In the genomic region with DNA sequence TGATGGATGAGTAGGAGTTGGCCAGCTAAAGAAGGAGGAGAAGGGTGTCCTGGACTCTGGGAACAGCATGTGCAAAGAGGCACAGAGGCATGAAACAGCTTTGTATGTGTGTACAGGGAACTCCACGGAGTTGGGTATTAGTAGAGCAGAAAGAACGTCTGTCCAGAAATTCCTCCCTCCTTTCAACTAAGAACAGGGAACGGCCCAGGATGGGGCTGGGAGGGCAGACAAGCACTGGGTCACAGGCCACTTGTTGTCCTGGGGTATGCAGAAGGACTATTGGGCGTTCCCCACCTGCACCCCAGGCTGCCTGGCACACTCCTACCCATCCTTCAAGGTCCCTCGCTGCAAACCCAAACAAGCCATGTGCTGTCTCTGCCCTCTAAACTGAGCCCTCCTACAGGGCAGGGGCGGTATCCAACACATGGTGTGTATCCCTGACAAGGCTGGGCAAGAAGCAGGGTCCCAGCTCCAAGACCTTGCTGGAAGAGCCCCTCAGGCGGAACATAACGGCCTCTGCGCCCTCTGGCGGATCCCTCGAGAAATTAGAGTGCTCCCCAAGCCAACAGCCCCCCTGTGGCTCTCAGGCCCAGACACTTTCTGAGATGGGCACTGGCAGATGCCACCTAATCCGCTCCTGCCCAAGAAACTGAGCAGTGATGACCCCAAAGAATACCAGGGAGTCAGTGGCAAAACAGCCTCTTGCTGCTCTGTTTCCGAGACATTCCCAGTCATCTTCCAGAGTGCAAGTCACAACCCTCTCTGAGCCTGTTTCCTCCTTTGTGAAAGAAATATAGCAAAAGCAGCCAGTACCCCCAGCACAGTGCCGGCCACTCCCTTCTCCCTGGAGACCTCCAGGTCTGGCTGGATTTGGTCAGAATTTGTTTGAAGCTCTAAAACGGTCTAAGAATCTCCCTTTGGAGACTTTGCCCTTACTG, we compare ENCODE assay signal across 1 cellular context.
TF ChIP-seq lines count a peak whose summit lies in the region.

No MANE protein-coding gene starts in this region.

TF ChIP-seq in IMR-90, 13 proteins besides CTCF, POLR2A, EP300 and RAD21:
- no peak for TF ChIP-seq BHLHE40 (IDR thresholded peaks at IDR 0.05; ENCODE audit: low read depth, low read length)
- TF ChIP-seq MAFK (IDR thresholded peaks at IDR 0.05; ENCODE audit: low read depth, low read length): no peak
- no peak for TF ChIP-seq FOS (IDR thresholded peaks at IDR 0.05; ENCODE audit: low read depth, low read length)
- TF ChIP-seq NFE2L2 (IDR thresholded peaks at IDR 0.05; ENCODE audit: low read depth, low read length): no peak
- no peak for TF ChIP-seq CHD1 (IDR thresholded peaks at IDR 0.05; ENCODE audit: low read depth, low read length)
- no peak for TF ChIP-seq MXI1 (IDR thresholded peaks at IDR 0.05; ENCODE audit: borderline replicate concordance, low read depth, low read length)
- TF ChIP-seq, protein P1, sequence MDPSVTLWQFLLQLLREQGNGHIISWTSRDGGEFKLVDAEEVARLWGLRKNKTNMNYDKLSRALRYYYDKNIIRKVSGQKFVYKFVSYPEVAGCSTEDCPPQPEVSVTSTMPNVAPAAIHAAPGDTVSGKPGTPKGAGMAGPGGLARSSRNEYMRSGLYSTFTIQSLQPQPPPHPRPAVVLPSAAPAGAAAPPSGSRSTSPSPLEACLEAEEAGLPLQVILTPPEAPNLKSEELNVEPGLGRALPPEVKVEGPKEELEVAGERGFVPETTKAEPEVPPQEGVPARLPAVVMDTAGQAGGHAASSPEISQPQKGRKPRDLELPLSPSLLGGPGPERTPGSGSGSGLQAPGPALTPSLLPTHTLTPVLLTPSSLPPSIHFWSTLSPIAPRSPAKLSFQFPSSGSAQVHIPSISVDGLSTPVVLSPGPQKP (IDR thresholded peaks at IDR 0.05; ENCODE audit: borderline replicate concordance, low read depth, low read length): no peak
- no peak for TF ChIP-seq RFX5 (IDR thresholded peaks at IDR 0.05; ENCODE audit: low read depth, low read length)
- TF ChIP-seq SMC3 (IDR thresholded peaks at IDR 0.05; ENCODE audit: low read depth, low read length): peak; percentile 69
- no peak for TF ChIP-seq CEBPB (IDR thresholded peaks at IDR 0.05; ENCODE audit: low read depth, low read length)
- TF ChIP-seq MAZ (IDR thresholded peaks at IDR 0.05; ENCODE audit: borderline replicate concordance, low read depth, low read length): peak; percentile 55; the same call in 1 of the 2 replicates
TF ChIP-seq in IMR-90: peak in this region for 2.
